Comparison of ENCODE assay signal across 23 cellular contexts in the genomic region with DNA sequence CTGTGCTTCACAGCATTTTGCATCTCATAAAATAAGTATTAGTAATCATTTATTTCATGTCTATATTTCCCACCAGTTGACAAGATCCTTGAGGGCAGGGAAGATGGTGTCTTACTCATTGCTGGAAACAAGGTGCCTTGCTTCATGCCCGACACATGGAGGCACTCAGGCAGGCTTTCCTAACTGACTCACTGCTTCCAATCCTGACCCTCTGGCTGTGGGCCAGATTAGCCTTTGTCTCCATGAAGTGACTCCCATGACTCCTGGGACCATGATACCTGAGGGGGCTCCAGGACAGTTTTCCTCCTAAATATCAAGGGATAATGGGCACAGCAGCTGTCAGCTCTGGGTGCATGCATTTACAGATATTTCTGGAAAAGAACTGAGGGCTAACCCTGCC.
DNase-seq lines count a peak whose midpoint lies in the region.
"Had no signal": no experiment of that assay in that cellular context is flagged by ENCODE, and none has a peak within 500 bp of the region (broad histone marks: within the 10 kb centered on the region; RNA-seq: fewer than 3 reads in every experiment).

No MANE protein-coding gene starts in this region.

- DNase-seq in ELR (ENCODE audit: low read depth) (peak; percentile 48), M059J (ENCODE audit: low read depth) (peak; percentile 67), amniotic epithelial cell (ENCODE audit: low read depth) (peak; percentile 34), kidney tubule cell (ENCODE audit: low spot score) (peak; percentile 65), activated gamma-delta T cell treated with Interleukin-2 at 50 U/mL for 16 hours (no peak), pons (ENCODE audit: low spot score) (no peak)
- DNase-seq in stimulated activated CD4-positive, alpha-beta T cell treated with anti-CD3 and anti-CD28 coated beads, Interleukin-4, amount 100 ng/mL, for 4 hours: no peak
- DNase-seq in effector CD4-positive, alpha-beta T cell: no peak
- DNase-seq: activated CD8-positive, alpha-beta memory T cell treated with anti-CD3 and anti-CD28 coated beads, Interleukin-2, amount 50 U/mL, for 48 hours; activated gamma-delta T cell; amygdala; cerebellar nuclear complex; COR-L47; hypothalamus; kidney; MM.1S; NCI-H146; NCI-H510A; nephron progenitor cell; Right ventricle myocardium superior; stimulated activated CD4-positive, alpha-beta T cell treated with anti-CD3 and anti-CD28 coated beads, Interleukin-2, amount 100 ng/mL, for 48 hours; stomach; T-helper 1 cell had no signal

Comparison
In these comparisons a context has a peak if more than half of its experiments do, and no peak if none do; other contexts are left out.
1. DNase-seq: peak in ELR (single experiment), M059J (single experiment), amniotic epithelial cell (single experiment) and kidney tubule cell (single experiment); none in activated gamma-delta T cell treated with Interleukin-2 at 50 U/mL for 16 hours (single experiment), stimulated activated CD4-positive, alpha-beta T cell treated with anti-CD3 and anti-CD28 coated beads, Interleukin-4, amount 100 ng/mL, for 4 hours (0 of 2), pons (single experiment) and effector CD4-positive, alpha-beta T cell (single experiment).